In the genomic region with DNA sequence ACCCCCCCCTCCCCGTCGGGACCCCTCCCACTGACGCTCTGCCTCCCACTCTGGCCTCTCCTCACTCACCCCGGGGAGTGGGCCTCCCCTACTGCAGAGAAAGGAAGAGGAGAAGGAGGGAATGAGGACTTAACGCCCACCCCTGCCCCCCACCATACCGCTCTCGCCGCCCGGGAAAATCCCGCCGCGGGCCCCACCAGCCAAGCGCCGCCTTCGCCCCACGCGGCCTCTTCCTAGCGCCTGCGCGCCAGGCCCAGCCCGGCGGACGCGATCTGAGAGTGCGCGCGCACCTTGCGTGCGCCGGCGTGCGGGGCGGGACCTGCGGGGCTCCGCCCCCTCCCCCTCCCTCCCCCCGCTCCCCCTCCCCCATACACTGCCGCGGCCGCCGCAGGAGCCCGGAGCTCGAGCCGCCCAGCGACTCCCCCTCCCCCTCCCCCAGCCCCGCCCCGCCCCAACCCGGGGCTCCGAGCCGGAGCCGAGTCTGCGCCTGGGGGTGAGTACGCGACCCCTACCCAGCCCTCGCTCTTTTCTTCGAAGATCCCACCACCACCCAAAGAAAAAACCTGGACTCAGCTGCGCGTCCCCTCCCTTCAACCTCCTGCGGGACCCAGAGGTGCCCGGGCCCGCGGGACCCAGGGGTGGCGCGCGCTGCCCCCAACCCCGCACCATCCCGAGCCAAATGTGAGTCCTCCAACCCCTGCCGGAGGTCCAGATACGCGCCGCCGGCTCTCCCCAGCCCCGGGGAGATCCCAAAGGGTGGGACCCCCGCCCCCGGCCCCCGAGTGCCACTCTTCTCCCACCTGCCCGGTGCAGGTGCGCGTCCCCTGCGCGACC, we compare ENCODE assay signal across 8 cellular contexts. TPM values are rescaled to one million over a fixed set of nuclear protein-coding genes. Genes with fewer than 3 reads are reported as not detected.
DNase-seq lines count a peak whose midpoint lies in the region; ATAC-seq and TF ChIP-seq lines count a peak whose summit lies in the region.

Gene MRPL14, minus strand, starts transcription at position 267 of the 834 bp plus-strand sequence. CDS start 10,841 bp downstream, outside the sequence.
Gene TMEM63B, plus strand, starts transcription at position 369 of the 834 bp plus-strand sequence. CDS start 7,031 bp downstream, outside the sequence.

- peak within 1 kb of the TSS; percentile 90 for H2AFZ ChIP-seq in ACC112 (ENCODE audit: low read length, unreplicated experiment)

- peak; percentile 38 for ATAC-seq in GM18861 (IDR thresholded peaks at IDR 0.05; ENCODE audit: unreplicated experiment)
- ATAC-seq in HG03108 (IDR thresholded peaks at IDR 0.05; ENCODE audit: unreplicated experiment), result peak; percentile 66
- ATAC-seq in left lung, result peak; percentile 82

- intact Hi-C loops in left lung (cut with DNase I), result no loop called here

- H3K36me3 ChIP-seq in ACC112 (ENCODE audit: insufficient read depth, low read length) (no peaks in the 10 kb centered on the region), left lung (no peaks in the 10 kb centered on the region)

- no peak for TF ChIP-seq CTCF in left lung (IDR thresholded peaks at IDR 0.05)

- no peaks in the 10 kb centered on the region for H3K27me3 ChIP-seq in ACC112 (ENCODE audit: insufficient read depth, low read length)
- H3K27me3 ChIP-seq in left lung, result no peaks in the 10 kb centered on the region

- peaks cover 31% of the 10 kb centered on the region for H3K4me1 ChIP-seq in ACC112 (ENCODE audit: control insufficient read depth, insufficient read depth, low read length, unreplicated experiment)
- H3K4me1 ChIP-seq in left lung, result peaks cover 12 to 62% of the 10 kb centered on the region in 2 donors

- H3K27ac ChIP-seq in ACC112 (ENCODE audit: low read depth, low read length), result peak within 1 kb of the TSS; percentile 76
- peak within 1 kb of the TSS; percentile 88 to 95 for H3K27ac ChIP-seq in left lung

- H3K4me3 ChIP-seq in ACC112 (ENCODE audit: low read depth, low read length) (peak within 1 kb of the TSS; percentile 96), left lung (peak within 1 kb of the TSS; percentile 65 to 96)

- DNase-seq in NCI-H510A treated with DMSO at 0.1 percent for 48 hours (lab: John Stamatoyannopoulos, UW) (peak; percentile 73), dedifferentiated amniotic fluid mesenchymal stem cell (ENCODE audit: extremely low spot score) (peak; percentile 76), left lung (peak; percentile 90 to 98)
- peak; percentile 88 for DNase-seq in activated CD4-positive, alpha-beta T cell treated with anti-CD3 and anti-CD28 coated beads, Interleukin-2, amount 50 U/mL, for 1 hour
- peak; percentile 88 for DNase-seq in stimulated activated CD4-positive, alpha-beta T cell treated with anti-CD3 and anti-CD28 coated beads, Interleukin-2, amount 100 ng/mL, for 4 hours (ENCODE audit: low read depth)

- H3K79me2 ChIP-seq in ACC112 (ENCODE audit: control insufficient read depth, insufficient read depth, low read length, unreplicated experiment), result peaks cover 67% of the 10 kb centered on the region

- H3K9me3 ChIP-seq in left lung, result no peaks in the 10 kb centered on the region

RNA-seq across cellular contexts. Expression of gene MRPL14, which starts in this region (rescaled TPM):
- 100 to 1,000 TPM in 1 of 2 donors, 10 to 100 TPM in 1; 85.5 to 100 TPM for total RNA-seq in left lung

RNA-seq across cellular contexts. Expression of gene TMEM63B, which starts in this region (rescaled TPM):
- 100 to 1,000 TPM in 1 of 2 donors, 10 to 100 TPM in 1; 79.9 to 186 TPM for total RNA-seq in left lung

Comparison
In these comparisons a context has a peak if more than half of its experiments do, and no peak if none do; other contexts are left out.
1. Peak in every context shown above with its lines: DNase-seq, ATAC-seq, H3K4me3 ChIP-seq and H3K27ac ChIP-seq.